ENCODE assay signal across 21 cellular contexts in the genomic region with DNA sequence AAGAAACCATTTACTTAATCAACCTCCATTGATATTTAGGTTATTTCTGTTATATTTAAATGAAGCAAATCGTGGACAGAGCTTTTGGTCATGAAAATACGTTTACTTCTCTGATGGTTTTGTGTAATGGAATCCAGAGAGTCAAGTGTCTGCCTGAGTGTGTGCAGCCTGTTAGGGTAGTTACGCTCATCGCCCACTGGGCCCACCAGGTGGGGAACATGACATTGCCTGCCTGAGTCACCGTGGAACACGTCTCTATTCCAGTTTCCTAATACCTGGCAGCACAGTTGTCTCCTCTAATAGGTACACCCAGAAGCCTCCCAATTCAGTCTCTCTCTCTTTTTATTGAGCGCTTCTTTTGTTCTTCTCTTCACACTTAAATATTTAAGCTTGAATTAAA.
DNase-seq lines count a peak whose midpoint lies in the region; ATAC-seq, FAIRE-seq and TF ChIP-seq lines count a peak whose summit lies in the region.
"Had no signal": no experiment of that assay in that cellular context is flagged by ENCODE, and none has a peak within 500 bp of the region (broad histone marks: within the 10 kb centered on the region; RNA-seq: fewer than 3 reads in every experiment).

No MANE protein-coding gene starts in this region.

- DNase-seq in activated CD4-positive, alpha-beta memory T cell treated with anti-CD3 and anti-CD28 coated beads, Interleukin-2, amount 10 ng/mL, durations not matched to agents 7 days and 5 days, result peak; percentile 10
- no peak for DNase-seq in activated CD4-positive, alpha-beta memory T cell treated with anti-CD3 and anti-CD28 coated beads for 36 hours
- no peak for DNase-seq in HepG2 (ENCODE audit: low spot score)
- no peak for DNase-seq in right lobe of liver
- DNase-seq in left lobe of liver (ENCODE audit: low spot score), result peak; percentile 22
- DNase-seq in sigmoid colon, result peak; percentile 56
- no peak for DNase-seq in activated T-helper 1 cell treated with anti-CD3 and anti-CD28 coated beads, Interleukin-12 subunit alpha, Interleukin-12 subunit beta, Interleukin-2, Interleukin-4 antibody, amounts not matched to agents 30 ng/mL and 10 ng/mL and 1 ng/mL, durations not matched to agents 14 hours and 24 hours and 36 hours (ENCODE audit: low spot score)
- no peak for DNase-seq in NCI-H2227 (lab: John Stamatoyannopoulos, UW; ENCODE audit: unreplicated experiment)
- DNase-seq: COR-L47, DMS153, DMS79 treated with DMSO at 0.1 percent for 48 hours, EL, GDM1, GOT3 had no signal

- BruUV-seq in HepG2 (replicated peaks; lab: Mats Ljungman, UMichigan), result no TSS peak

- H3K4me3 ChIP-seq in HepG2 (replicated peaks in 1 of 3; ENCODE audit: insufficient read depth in 1 of 3, low read depth in 2 of 3, low read length in 3 of 3), result no peak overlapping the region
- H3K4me3 ChIP-seq in right lobe of liver, result no peak overlapping the region
- H3K4me3 ChIP-seq in sigmoid colon, result no peak overlapping the region
- H3K4me3 ChIP-seq: HAP-1 had no signal

- TF ChIP-seq RAD21 in HepG2 (CRISPR knock-in tag; IDR thresholded peaks at IDR 0.05), result no peak

- TF ChIP-seq POLR2A in HepG2 (IDR thresholded peaks at IDR 0.05; ENCODE audit: insufficient read depth in 1 of 2, low read depth in 2 of 2, low read length in 2 of 2), result no peak
- no peak for TF ChIP-seq POLR2A in right lobe of liver (IDR thresholded peaks at IDR 0.05)
- TF ChIP-seq POLR2A in sigmoid colon (IDR thresholded peaks at IDR 0.05), result no peak

- H3K27me3 ChIP-seq in HepG2 (ENCODE audit: control insufficient read depth in 1 of 2, insufficient read depth in 2 of 2, low read length in 2 of 2), result peaks cover 0 to 9% of the 10 kb centered on the region in 2 experiments; a peak in 1 of 5 replicates
- no peaks in the 10 kb centered on the region for H3K27me3 ChIP-seq in right lobe of liver
- no peaks in the 10 kb centered on the region for H3K27me3 ChIP-seq in sigmoid colon

- no peak overlapping the region for H3K4me3 Mint-ChIP-seq in activated CD4-positive, alpha-beta memory T cell treated with anti-CD3 and anti-CD28 coated beads, Interleukin-2, amount 10 ng/mL, durations not matched to agents 7 days and 5 days
- H3K4me3 Mint-ChIP-seq in activated CD4-positive, alpha-beta memory T cell treated with anti-CD3 and anti-CD28 coated beads for 36 hours, result no peak overlapping the region
- no peak overlapping the region for H3K4me3 Mint-ChIP-seq in activated T-helper 1 cell treated with anti-CD3 and anti-CD28 coated beads, Interleukin-12 subunit alpha, Interleukin-12 subunit beta, Interleukin-2, Interleukin-4 antibody, amounts not matched to agents 30 ng/mL and 10 ng/mL and 1 ng/mL, durations not matched to agents 14 hours and 24 hours and 36 hours
- H3K4me3 Mint-ChIP-seq: CD14-positive monocyte; CD8-positive, alpha-beta T cell had no signal

- H3K27ac ChIP-seq in HepG2 (ENCODE audit: extremely low read length, insufficient read depth, low read length), result no peak overlapping the region
- H3K27ac ChIP-seq in right lobe of liver, result no peak overlapping the region
- H3K27ac ChIP-seq in sigmoid colon, result no peak overlapping the region
- H3K27ac ChIP-seq: 22Rv1 had no signal

- H3K4me1 Mint-ChIP-seq in activated CD4-positive, alpha-beta memory T cell treated with anti-CD3 and anti-CD28 coated beads, Interleukin-2, amount 10 ng/mL, durations not matched to agents 7 days and 5 days, result no peaks in the 10 kb centered on the region
- H3K4me1 Mint-ChIP-seq in activated CD4-positive, alpha-beta memory T cell treated with anti-CD3 and anti-CD28 coated beads for 36 hours (ENCODE audit: low read depth), result no peaks in the 10 kb centered on the region
- H3K4me1 Mint-ChIP-seq in activated T-helper 1 cell treated with anti-CD3 and anti-CD28 coated beads, Interleukin-12 subunit alpha, Interleukin-12 subunit beta, Interleukin-2, Interleukin-4 antibody, amounts not matched to agents 30 ng/mL and 10 ng/mL and 1 ng/mL, durations not matched to agents 14 hours and 24 hours and 36 hours (ENCODE audit: low read depth), result no peaks in the 10 kb centered on the region
- H3K4me1 Mint-ChIP-seq: CD14-positive monocyte had no signal

- H3K9me3 ChIP-seq in HepG2 (ENCODE audit: low read length), result no peaks in the 10 kb centered on the region
- no peaks in the 10 kb centered on the region for H3K9me3 ChIP-seq in right lobe of liver
- no peaks in the 10 kb centered on the region for H3K9me3 ChIP-seq in sigmoid colon
- H3K9me3 ChIP-seq: HAP-1 had no signal

- WGBS in HepG2 (ENCODE audit: low lambda C conversion rate), result 43% methylated on average over 7 of the region's 7 CpGs
- WGBS in right lobe of liver (ENCODE audit: insufficient coverage, low coverage, low lambda C conversion rate, missing lambda C conversion rate), result 86% methylated on average over 7 of the region's 7 CpGs
- 89% methylated on average over 7 of the region's 7 CpGs for WGBS in sigmoid colon, 2 donors

- no peak overlapping the region for H2AFZ ChIP-seq in HepG2 (ENCODE audit: low read length)

- H3K4me2 ChIP-seq in HepG2 (ENCODE audit: low read depth, low read length), result no peak overlapping the region

- H3K4me1 ChIP-seq in HepG2 (ENCODE audit: insufficient read depth, low read length), result peaks cover 9% of the 10 kb centered on the region; the same call in 1 of the 2 replicates
- H3K4me1 ChIP-seq in right lobe of liver, result no peaks in the 10 kb centered on the region
- no peaks in the 10 kb centered on the region for H3K4me1 ChIP-seq in sigmoid colon
- H3K4me1 ChIP-seq: HAP-1 had no signal

- FAIRE-seq in HepG2 (lab: Jason Lieb, UNC), result no peak
- FAIRE-seq: D721Med, GM12892, GM19239 had no signal

- no peaks in the 10 kb centered on the region for H3K36me3 Mint-ChIP-seq in activated CD4-positive, alpha-beta memory T cell treated with anti-CD3 and anti-CD28 coated beads, Interleukin-2, amount 10 ng/mL, durations not matched to agents 7 days and 5 days (ENCODE audit: low read depth)
- no peaks in the 10 kb centered on the region for H3K36me3 Mint-ChIP-seq in activated CD4-positive, alpha-beta memory T cell treated with anti-CD3 and anti-CD28 coated beads for 36 hours
- no peaks in the 10 kb centered on the region for H3K36me3 Mint-ChIP-seq in activated T-helper 1 cell treated with anti-CD3 and anti-CD28 coated beads, Interleukin-12 subunit alpha, Interleukin-12 subunit beta, Interleukin-2, Interleukin-4 antibody, amounts not matched to agents 30 ng/mL and 10 ng/mL and 1 ng/mL, durations not matched to agents 14 hours and 24 hours and 36 hours (ENCODE audit: low read depth)
- H3K36me3 Mint-ChIP-seq: CD14-positive monocyte; CD8-positive, alpha-beta T cell had no signal

- TF ChIP-seq CTCF in HepG2 (CRISPR knock-in tag; IDR thresholded peaks at IDR 0.05) (peak; percentile 16; the same call in 1 of the 2 replicates), right lobe of liver (IDR thresholded peaks at IDR 0.05) (no peak), sigmoid colon (IDR thresholded peaks at IDR 0.05) (no peak)

- no peak overlapping the region for H3K27ac Mint-ChIP-seq in activated CD4-positive, alpha-beta memory T cell treated with anti-CD3 and anti-CD28 coated beads, Interleukin-2, amount 10 ng/mL, durations not matched to agents 7 days and 5 days
- H3K27ac Mint-ChIP-seq in activated CD4-positive, alpha-beta memory T cell treated with anti-CD3 and anti-CD28 coated beads for 36 hours, result no peak overlapping the region
- no peak overlapping the region for H3K27ac Mint-ChIP-seq in activated T-helper 1 cell treated with anti-CD3 and anti-CD28 coated beads, Interleukin-12 subunit alpha, Interleukin-12 subunit beta, Interleukin-2, Interleukin-4 antibody, amounts not matched to agents 30 ng/mL and 10 ng/mL and 1 ng/mL, durations not matched to agents 14 hours and 24 hours and 36 hours
- H3K27ac Mint-ChIP-seq: CD14-positive monocyte; CD8-positive, alpha-beta T cell had no signal

- H3K9me3 Mint-ChIP-seq in activated CD4-positive, alpha-beta memory T cell treated with anti-CD3 and anti-CD28 coated beads, Interleukin-2, amount 10 ng/mL, durations not matched to agents 7 days and 5 days, result peaks cover 2% of the 10 kb centered on the region
- peaks cover 3% of the 10 kb centered on the region for H3K9me3 Mint-ChIP-seq in activated CD4-positive, alpha-beta memory T cell treated with anti-CD3 and anti-CD28 coated beads for 36 hours
- no peaks in the 10 kb centered on the region for H3K9me3 Mint-ChIP-seq in activated T-helper 1 cell treated with anti-CD3 and anti-CD28 coated beads, Interleukin-12 subunit alpha, Interleukin-12 subunit beta, Interleukin-2, Interleukin-4 antibody, amounts not matched to agents 30 ng/mL and 10 ng/mL and 1 ng/mL, durations not matched to agents 14 hours and 24 hours and 36 hours

- in situ Hi-C loops in HepG2 (cut with HindIII; ENCODE audit: extremely low pct_ligation_motif_present, low pct_unique_long_range_greater_than_20kb), result no loop called here

- ATAC-seq in HepG2 (no peak), right lobe of liver (no peak), left lobe of liver (no peak)
- ATAC-seq: CD8-positive, alpha-beta T cell had no signal

- CTCF ChIA-PET in activated CD4-positive, alpha-beta memory T cell treated with anti-CD3 and anti-CD28 coated beads, Interleukin-2, amount 10 ng/mL, durations not matched to agents 7 days and 5 days (lab: Charles Lee), result no interaction called here
- CTCF ChIA-PET in activated CD4-positive, alpha-beta memory T cell treated with anti-CD3 and anti-CD28 coated beads for 36 hours (lab: Charles Lee), result no interaction called here
- CTCF ChIA-PET in HepG2 (lab: Yijun Ruan, JAX; ENCODE audit: low intra/inter-chr PET ratio, low total read pairs), result no interaction called here

- H4K20me1 ChIP-seq in HepG2 (ENCODE audit: insufficient read depth, low read length), result no peaks in the 10 kb centered on the region

- no peak overlapping the region for H3K9ac ChIP-seq in HepG2 (ENCODE audit: insufficient read depth, low read depth, low read length)

- H3K79me2 ChIP-seq in HepG2 (ENCODE audit: insufficient read depth, low read length), result no peaks in the 10 kb centered on the region

- TF ChIP-seq EP300 in HepG2 (IDR thresholded peaks at IDR 0.05; ENCODE audit: low read depth in 2 of 2, low read length in 2 of 2) (no peak), HepG2 (CRISPR knock-in tag; IDR thresholded peaks at IDR 0.05; ENCODE audit: borderline replicate concordance) (no peak), sigmoid colon (IDR thresholded peaks at IDR 0.05) (no peak)

- intact Hi-C loops in activated CD4-positive, alpha-beta memory T cell treated with anti-CD3 and anti-CD28 coated beads for 36 hours (cut with micrococcal nuclease), result no loop called here
- intact Hi-C loops in HepG2 (cut with micrococcal nuclease; ENCODE audit: unreplicated experiment) (no loop called here), right lobe of liver (cut with DNase I) (no loop called here), sigmoid colon (cut with DNase I) (no loop called here)
- intact Hi-C loops in activated T-helper 1 cell treated with anti-CD3 and anti-CD28 coated beads, Interleukin-12 subunit alpha, Interleukin-12 subunit beta, Interleukin-2, Interleukin-4 antibody, amounts not matched to agents 30 ng/mL and 10 ng/mL and 1 ng/mL, durations not matched to agents 14 hours and 24 hours and 36 hours (cut with micrococcal nuclease), result no loop called here

- H3K36me3 ChIP-seq in HepG2 (replicated peaks in 1 of 2; ENCODE audit: control insufficient read depth in 1 of 2, insufficient read depth in 2 of 2, low read length in 2 of 2), result no peaks in the 10 kb centered on the region
- H3K36me3 ChIP-seq in right lobe of liver, result no peaks in the 10 kb centered on the region
- no peaks in the 10 kb centered on the region for H3K36me3 ChIP-seq in sigmoid colon
- H3K36me3 ChIP-seq: HAP-1 had no signal

- POLR2A ChIA-PET in activated CD4-positive, alpha-beta memory T cell treated with anti-CD3 and anti-CD28 coated beads, Interleukin-2, amount 10 ng/mL, durations not matched to agents 7 days and 5 days (lab: Charles Lee), result no interaction called here
- POLR2A ChIA-PET in activated CD4-positive, alpha-beta memory T cell treated with anti-CD3 and anti-CD28 coated beads for 36 hours (lab: Charles Lee), result no interaction called here
- POLR2A ChIA-PET in HepG2 (lab: Yijun Ruan, JAX), result no interaction called here

- peaks cover 2% of the 10 kb centered on the region for H3K27me3 Mint-ChIP-seq in activated CD4-positive, alpha-beta memory T cell treated with anti-CD3 and anti-CD28 coated beads, Interleukin-2, amount 10 ng/mL, durations not matched to agents 7 days and 5 days
- H3K27me3 Mint-ChIP-seq in activated CD4-positive, alpha-beta memory T cell treated with anti-CD3 and anti-CD28 coated beads for 36 hours, result peaks cover 5% of the 10 kb centered on the region
- H3K27me3 Mint-ChIP-seq in activated T-helper 1 cell treated with anti-CD3 and anti-CD28 coated beads, Interleukin-12 subunit alpha, Interleukin-12 subunit beta, Interleukin-2, Interleukin-4 antibody, amounts not matched to agents 30 ng/mL and 10 ng/mL and 1 ng/mL, durations not matched to agents 14 hours and 24 hours and 36 hours (ENCODE audit: insufficient read depth), result no peaks in the 10 kb centered on the region

Comparison
In these comparisons a context has a peak if more than half of its experiments do, and no peak if none do; other contexts are left out.
1. DNase-seq: peak in activated CD4-positive, alpha-beta memory T cell treated with anti-CD3 and anti-CD28 coated beads, Interleukin-2, amount 10 ng/mL, durations not matched to agents 7 days and 5 days (single experiment), left lobe of liver (single experiment) and sigmoid colon (single experiment); none in activated CD4-positive, alpha-beta memory T cell treated with anti-CD3 and anti-CD28 coated beads for 36 hours (single experiment), HepG2 (single experiment), right lobe of liver (0 of 3), activated T-helper 1 cell treated with anti-CD3 and anti-CD28 coated beads, Interleukin-12 subunit alpha, Interleukin-12 subunit beta, Interleukin-2, Interleukin-4 antibody, amounts not matched to agents 30 ng/mL and 10 ng/mL and 1 ng/mL, durations not matched to agents 14 hours and 24 hours and 36 hours (single experiment) and NCI-H2227 (single experiment).